Comparison of ENCODE assay signal across 1 cellular context in genomic region chr7:109694122-109694521, GRCh38.
A peak's percentile ranks its signal among the peaks of the same experiment; 100 is the strongest.
TF ChIP-seq lines count a peak whose summit lies in the region.

No MANE protein-coding gene starts in this region.

TF ChIP-seq in SK-N-SH treated with all-trans-retinoic acid at 6 μM for 48 hours, 23 proteins besides CTCF, POLR2A, EP300 and RAD21 (continued from another document):
- TF ChIP-seq, protein P1, sequence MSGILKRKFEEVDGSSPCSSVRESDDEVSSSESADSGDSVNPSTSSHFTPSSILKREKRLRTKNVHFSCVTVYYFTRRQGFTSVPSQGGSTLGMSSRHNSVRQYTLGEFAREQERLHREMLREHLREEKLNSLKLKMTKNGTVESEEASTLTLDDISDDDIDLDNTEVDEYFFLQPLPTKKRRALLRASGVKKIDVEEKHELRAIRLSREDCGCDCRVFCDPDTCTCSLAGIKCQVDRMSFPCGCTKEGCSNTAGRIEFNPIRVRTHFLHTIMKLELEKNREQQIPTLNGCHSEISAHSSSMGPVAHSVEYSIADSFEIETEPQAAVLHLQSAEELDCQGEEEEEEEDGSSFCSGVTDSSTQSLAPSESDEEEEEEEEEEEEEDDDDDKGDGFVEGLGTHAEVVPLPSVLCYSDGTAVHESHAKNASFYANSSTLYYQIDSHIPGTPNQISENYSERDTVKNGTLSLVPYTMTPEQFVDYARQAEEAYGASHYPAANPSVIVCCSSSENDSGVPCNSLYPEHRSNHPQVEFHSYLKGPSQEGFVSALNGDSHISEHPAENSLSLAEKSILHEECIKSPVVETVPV (CRISPR knock-in tag; IDR thresholded peaks at IDR 0.05): peak; percentile 99
- TF ChIP-seq ZC3H10 (CRISPR knock-in tag; IDR thresholded peaks at IDR 0.05) (no peak; the same call in 1 of the 2 replicates), RARB (CRISPR knock-in tag; IDR thresholded peaks at IDR 0.05) (no peak), CSDC2 (CRISPR knock-in tag; IDR thresholded peaks at IDR 0.05) (peak; percentile 25; the same call in 1 of the 2 replicates), ZNF565 (CRISPR knock-in tag; conservative IDR thresholded peaks at IDR 0.05; ENCODE audit: low read depth) (peak; percentile 90), ZFP3 (CRISPR knock-in tag; IDR thresholded peaks at IDR 0.05) (peak; percentile 91), SNAI2 (CRISPR knock-in tag; IDR thresholded peaks at IDR 0.05) (peak; percentile 99), TCF4 (CRISPR knock-in tag; IDR thresholded peaks at IDR 0.05; ENCODE audit: borderline replicate concordance) (peak; percentile 100), ISL1 (CRISPR knock-in tag; IDR thresholded peaks at IDR 0.05) (peak; percentile 99), ARNTL (CRISPR knock-in tag; IDR thresholded peaks at IDR 0.05; ENCODE audit: borderline replicate concordance, low read depth) (peak; percentile 79; the same call in 1 of the 2 replicates), PPARA (CRISPR knock-in tag; IDR thresholded peaks at IDR 0.05; ENCODE audit: borderline replicate concordance) (peak; percentile 84; the same call in 1 of the 2 replicates), ESRRG (CRISPR knock-in tag; IDR thresholded peaks at IDR 0.05) (peak; percentile 96), ZFP30 (CRISPR knock-in tag; IDR thresholded peaks at IDR 0.05) (no peak), ZNF8 (CRISPR knock-in tag; IDR thresholded peaks at IDR 0.05) (peak; percentile 80)
- TF ChIP-seq, protein P2, sequence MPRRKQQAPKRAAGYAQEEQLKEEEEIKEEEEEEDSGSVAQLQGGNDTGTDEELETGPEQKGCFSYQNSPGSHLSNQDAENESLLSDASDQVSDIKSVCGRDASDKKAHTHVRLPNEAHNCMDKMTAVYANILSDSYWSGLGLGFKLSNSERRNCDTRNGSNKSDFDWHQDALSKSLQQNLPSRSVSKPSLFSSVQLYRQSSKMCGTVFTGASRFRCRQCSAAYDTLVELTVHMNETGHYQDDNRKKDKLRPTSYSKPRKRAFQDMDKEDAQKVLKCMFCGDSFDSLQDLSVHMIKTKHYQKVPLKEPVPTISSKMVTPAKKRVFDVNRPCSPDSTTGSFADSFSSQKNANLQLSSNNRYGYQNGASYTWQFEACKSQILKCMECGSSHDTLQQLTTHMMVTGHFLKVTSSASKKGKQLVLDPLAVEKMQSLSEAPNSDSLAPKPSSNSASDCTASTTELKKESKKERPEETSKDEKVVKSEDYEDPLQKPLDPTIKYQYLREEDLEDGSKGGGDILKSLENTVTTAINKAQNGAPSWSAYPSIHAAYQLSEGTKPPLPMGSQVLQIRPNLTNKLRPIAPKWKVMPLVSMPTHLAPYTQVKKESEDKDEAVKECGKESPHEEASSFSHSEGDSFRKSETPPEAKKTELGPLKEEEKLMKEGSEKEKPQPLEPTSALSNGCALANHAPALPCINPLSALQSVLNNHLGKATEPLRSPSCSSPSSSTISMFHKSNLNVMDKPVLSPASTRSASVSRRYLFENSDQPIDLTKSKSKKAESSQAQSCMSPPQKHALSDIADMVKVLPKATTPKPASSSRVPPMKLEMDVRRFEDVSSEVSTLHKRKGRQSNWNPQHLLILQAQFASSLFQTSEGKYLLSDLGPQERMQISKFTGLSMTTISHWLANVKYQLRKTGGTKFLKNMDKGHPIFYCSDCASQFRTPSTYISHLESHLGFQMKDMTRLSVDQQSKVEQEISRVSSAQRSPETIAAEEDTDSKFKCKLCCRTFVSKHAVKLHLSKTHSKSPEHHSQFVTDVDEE (CRISPR knock-in tag; IDR thresholded peaks at IDR 0.05): peak; percentile 100
- TF ChIP-seq, protein P3, sequence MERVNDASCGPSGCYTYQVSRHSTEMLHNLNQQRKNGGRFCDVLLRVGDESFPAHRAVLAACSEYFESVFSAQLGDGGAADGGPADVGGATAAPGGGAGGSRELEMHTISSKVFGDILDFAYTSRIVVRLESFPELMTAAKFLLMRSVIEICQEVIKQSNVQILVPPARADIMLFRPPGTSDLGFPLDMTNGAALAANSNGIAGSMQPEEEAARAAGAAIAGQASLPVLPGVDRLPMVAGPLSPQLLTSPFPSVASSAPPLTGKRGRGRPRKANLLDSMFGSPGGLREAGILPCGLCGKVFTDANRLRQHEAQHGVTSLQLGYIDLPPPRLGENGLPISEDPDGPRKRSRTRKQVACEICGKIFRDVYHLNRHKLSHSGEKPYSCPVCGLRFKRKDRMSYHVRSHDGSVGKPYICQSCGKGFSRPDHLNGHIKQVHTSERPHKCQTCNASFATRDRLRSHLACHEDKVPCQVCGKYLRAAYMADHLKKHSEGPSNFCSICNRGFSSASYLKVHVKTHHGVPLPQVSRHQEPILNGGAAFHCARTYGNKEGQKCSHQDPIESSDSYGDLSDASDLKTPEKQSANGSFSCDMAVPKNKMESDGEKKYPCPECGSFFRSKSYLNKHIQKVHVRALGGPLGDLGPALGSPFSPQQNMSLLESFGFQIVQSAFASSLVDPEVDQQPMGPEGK (CRISPR knock-in tag; IDR thresholded peaks at IDR 0.05; ENCODE audit: borderline replicate concordance): peak; percentile 86
